Comparison of ENCODE assay signal across 1 cellular context in the genomic region with DNA sequence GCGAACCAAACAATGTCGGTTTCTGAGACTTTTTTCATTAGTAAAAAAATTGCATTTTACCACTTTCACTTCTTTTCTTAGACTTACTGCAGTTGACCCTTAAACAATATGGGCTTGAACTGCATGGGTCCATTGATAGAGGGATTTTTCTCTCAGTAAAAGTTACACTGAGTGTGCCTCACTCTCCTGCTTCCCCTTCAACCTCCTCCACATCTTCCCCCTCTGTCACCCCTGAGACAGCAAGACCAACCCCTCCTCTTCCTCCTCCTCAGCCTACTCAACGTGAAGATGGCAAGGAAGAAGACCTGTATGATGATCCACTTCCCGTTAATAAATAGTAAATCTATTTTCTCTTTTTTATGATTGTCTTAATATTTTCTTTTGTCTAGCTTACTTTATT.
TF ChIP-seq lines count a peak whose summit lies in the region.

No MANE protein-coding gene starts in this region.

TF ChIP-seq in GM12878, 131 proteins besides CTCF, POLR2A, EP300 and RAD21 (continued from another document):
- TF ChIP-seq, protein P1, sequence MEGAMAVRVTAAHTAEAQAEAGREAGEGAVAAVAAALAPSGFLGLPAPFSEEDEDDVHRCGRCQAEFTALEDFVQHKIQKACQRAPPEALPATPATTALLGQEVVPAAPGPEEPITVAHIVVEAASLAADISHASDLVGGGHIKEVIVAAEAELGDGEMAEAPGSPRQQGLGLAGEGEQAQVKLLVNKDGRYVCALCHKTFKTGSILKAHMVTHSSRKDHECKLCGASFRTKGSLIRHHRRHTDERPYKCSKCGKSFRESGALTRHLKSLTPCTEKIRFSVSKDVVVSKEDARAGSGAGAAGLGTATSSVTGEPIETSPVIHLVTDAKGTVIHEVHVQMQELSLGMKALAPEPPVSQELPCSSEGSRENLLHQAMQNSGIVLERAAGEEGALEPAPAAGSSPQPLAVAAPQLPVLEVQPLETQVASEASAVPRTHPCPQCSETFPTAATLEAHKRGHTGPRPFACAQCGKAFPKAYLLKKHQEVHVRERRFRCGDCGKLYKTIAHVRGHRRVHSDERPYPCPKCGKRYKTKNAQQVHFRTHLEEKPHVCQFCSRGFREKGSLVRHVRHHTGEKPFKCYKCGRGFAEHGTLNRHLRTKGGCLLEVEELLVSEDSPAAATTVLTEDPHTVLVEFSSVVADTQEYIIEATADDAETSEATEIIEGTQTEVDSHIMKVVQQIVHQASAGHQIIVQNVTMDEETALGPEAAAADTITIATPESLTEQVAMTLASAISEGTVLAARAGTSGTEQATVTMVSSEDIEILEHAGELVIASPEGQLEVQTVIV (IDR thresholded peaks at IDR 0.05; ENCODE audit: borderline replicate concordance, partially characterized antibody) = no peak
- TF ChIP-seq JUND (IDR thresholded peaks at IDR 0.05; ENCODE audit: low read depth, low read length) (no peak), SRF (IDR thresholded peaks at IDR 0.05; ENCODE audit: low read depth in 2 of 2, low read length in 2 of 2) (no peak), CREB1 (IDR thresholded peaks at IDR 0.05; ENCODE audit: low read depth) (no peak), IKZF2 (IDR thresholded peaks at IDR 0.05) (no peak), ZBTB40 (IDR thresholded peaks at IDR 0.05; ENCODE audit: borderline replicate concordance) (no peak), ATF7 (IDR thresholded peaks at IDR 0.05; ENCODE audit: low read depth) (no peak), STAT3 (IDR thresholded peaks at IDR 0.05; ENCODE audit: low read depth, low read length) (no peak), ZNF384 (IDR thresholded peaks at IDR 0.05; ENCODE audit: borderline replicate concordance, low read depth, low read length) (no peak), MYC (IDR thresholded peaks at IDR 0.05; ENCODE audit: insufficient read depth, insufficient read length, insufficient replicate concordance, low read length, severe bottlenecking) (no peak), BCLAF1 (IDR thresholded peaks at IDR 0.05) (no peak)
TF ChIP-seq in GM12878: peak in this region for 0.
